9 cellular contexts compared by ENCODE assay signal in genomic region chr7:47600199-47601118, GRCh38. TPM values are rescaled to one million over a fixed set of nuclear protein-coding genes. Genes with fewer than 3 reads are reported as not detected.
DNase-seq lines count a peak whose midpoint lies in the region; ATAC-seq, FAIRE-seq and TF ChIP-seq lines count a peak whose summit lies in the region.
"Had no signal": no experiment of that assay in that cellular context is flagged by ENCODE, and none has a peak within 500 bp of the region (broad histone marks: within the 10 kb centered on the region; RNA-seq: fewer than 3 reads in every experiment).

No MANE protein-coding gene starts in this region.

- DNase-seq in left ventricle myocardium superior: no peak
- no peak for DNase-seq in cardiac septum (ENCODE audit: low spot score)
- peak; percentile 78 for DNase-seq in NOMO-1 treated with DMSO at 0.1 percent for 48 hours (lab: John Stamatoyannopoulos, UW; ENCODE audit: unreplicated experiment)
- peak; percentile 79 for DNase-seq in fibroblast of pulmonary artery (ENCODE audit: low read depth)
- DNase-seq in urothelium cell line (ENCODE audit: low spot score): peak; percentile 74
- no peak for DNase-seq in DMS114 treated with DMSO at 0.1 percent for 48 hours (lab: John Stamatoyannopoulos, UW; ENCODE audit: unreplicated experiment)
- no peak for DNase-seq in nucleus accumbens (lab: John Stamatoyannopoulos, UW)
- no peak for DNase-seq in endodermal cell
- DNase-seq: NCI-H187 had no signal

- FAIRE-seq in urothelium cell line (lab: Jason Lieb, UNC): no peak

- no peaks in the 10 kb centered on the region for H3K4me1 ChIP-seq in endodermal cell (ENCODE audit: control insufficient read depth, insufficient read depth, low read length)

- H3K27me3 ChIP-seq in endodermal cell (ENCODE audit: control insufficient read depth, insufficient read depth, low read length, poor library complexity, severe bottlenecking): no peaks in the 10 kb centered on the region

- peaks cover 15% of the 10 kb centered on the region for H3K9me3 ChIP-seq in endodermal cell (ENCODE audit: control insufficient read depth, low read length)

- no peak overlapping the region for H3K27ac ChIP-seq in endodermal cell (ENCODE audit: low read depth, low read length)

- peaks cover 33% of the 10 kb centered on the region for H3K9me3 Mint-ChIP-seq in endodermal cell

- H3K27me3 Mint-ChIP-seq in endodermal cell (ENCODE audit: insufficient read depth): no peaks in the 10 kb centered on the region

- no peak overlapping the region for H3K4me3 Mint-ChIP-seq in endodermal cell

- H3K4me1 Mint-ChIP-seq in endodermal cell: peaks cover 20% of the 10 kb centered on the region

- peaks cover 2% of the 10 kb centered on the region for H3K36me3 Mint-ChIP-seq in endodermal cell (ENCODE audit: low read depth)

- no peak overlapping the region for H3K9ac ChIP-seq in endodermal cell (ENCODE audit: extremely low read depth, low read length, poor library complexity, severe bottlenecking)

- H3K27ac Mint-ChIP-seq in endodermal cell: no peak overlapping the region

- H3K4me3 ChIP-seq in fibroblast of pulmonary artery (replicated peaks; ENCODE audit: low read depth, low read length): no peak overlapping the region
- H3K4me3 ChIP-seq in endodermal cell (ENCODE audit: low read length): no peak overlapping the region

- H3K36me3 ChIP-seq in endodermal cell (ENCODE audit: control insufficient read depth, insufficient read depth, low read length): no peaks in the 10 kb centered on the region

- 91 to 95% methylated on average over 11 to 15 of the region's 15 CpGs for WGBS in endodermal cell (ENCODE audit: insufficient coverage in 1 of 2, insufficient read length in 1 of 2), 2 experiments

- no peak for TF ChIP-seq CTCF in fibroblast of pulmonary artery (IDR thresholded peaks at IDR 0.05; ENCODE audit: low read length, missing control alignments)
- TF ChIP-seq CTCF in endodermal cell (conservative IDR thresholded peaks at IDR 0.05): no peak

- intact Hi-C loops in left ventricle myocardium superior (cut with micrococcal nuclease): no loop called here
- intact Hi-C loops in cardiac septum (cut with DNase I): no loop called here

- ATAC-seq in left ventricle myocardium superior: peak; percentile 25

RNA-seq across cellular contexts. Expression of gene TNS3, which starts 18.5 kb away (rescaled TPM):
- total RNA-seq in left ventricle myocardium superior: 42.4 TPM
- total RNA-seq in cardiac septum: 29.0 TPM
- 10 to 100 TPM; 33.8 to 38.5 TPM for total RNA-seq in endodermal cell
- 18.1 TPM for polyA plus RNA-seq in endodermal cell (2013, experiment 1 of 2)
- polyA plus RNA-seq in endodermal cell (2013, experiment 2 of 2): 19.3 TPM

Comparison
In these comparisons a context has a peak if more than half of its experiments do, and no peak if none do; other contexts are left out.
1. DNase-seq: peak in NOMO-1 treated with DMSO at 0.1 percent for 48 hours (single experiment), fibroblast of pulmonary artery (single experiment) and urothelium cell line (single experiment); none in left ventricle myocardium superior (single experiment), cardiac septum (single experiment), DMS114 treated with DMSO at 0.1 percent for 48 hours (single experiment), nucleus accumbens (0 of 56) and endodermal cell (single experiment).